In the genomic region with DNA sequence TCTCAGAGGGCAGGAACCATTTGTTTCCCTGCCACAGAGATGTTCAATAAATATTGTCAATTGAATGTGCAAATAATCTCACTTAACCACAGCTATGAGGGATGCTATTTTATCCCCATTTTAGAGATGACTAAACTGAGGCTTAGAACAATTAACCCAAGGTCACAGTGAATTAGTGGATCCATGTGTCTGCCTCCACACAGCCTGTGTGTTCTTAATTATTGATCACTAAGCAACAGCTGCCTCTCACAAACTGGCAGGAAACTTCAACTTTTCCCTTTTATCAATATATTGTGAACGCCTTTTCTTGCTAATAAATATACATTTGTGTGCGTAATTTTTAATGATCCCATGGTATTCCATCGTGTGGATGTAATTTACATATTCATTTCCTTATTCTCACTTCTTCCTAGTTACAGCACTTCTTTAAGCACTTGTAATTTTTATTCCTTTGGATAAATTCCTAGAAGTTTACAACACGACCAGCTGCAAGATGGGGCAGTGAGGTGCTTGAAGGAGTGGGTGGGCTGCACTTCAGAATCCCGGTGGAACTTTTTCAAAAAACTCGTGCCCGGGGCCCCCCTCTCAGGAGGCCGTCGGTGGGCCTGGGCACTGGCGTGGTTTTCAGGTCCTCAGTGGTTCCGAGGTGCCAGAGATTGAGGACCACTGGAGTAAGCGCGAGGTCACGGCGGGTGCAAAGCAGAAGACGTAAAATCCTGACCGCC, we compare ENCODE assay signal across 7 cellular contexts. TPM values are rescaled to one million over a fixed set of nuclear protein-coding genes. Genes with fewer than 3 reads are reported as not detected.
DNase-seq lines count a peak whose midpoint lies in the region; ATAC-seq, FAIRE-seq and TF ChIP-seq lines count a peak whose summit lies in the region.

No MANE protein-coding gene starts in this region.

- H3K9ac ChIP-seq in duodenal mucosa (ENCODE audit: low read depth in 1 of 2, low read length in 2 of 2) = peak overlapping the region; percentile 85 to 97
- peak overlapping the region; percentile 98 for H3K9ac ChIP-seq in neural cell (ENCODE audit: low read length)

- in situ Hi-C loops in G401 (cut with HindIII; ENCODE audit: low sequenced_read_pairs) = no loop called here

- TF ChIP-seq RAD21 in neural cell (conservative IDR thresholded peaks at IDR 0.05) = no peak

- H4K20me1 ChIP-seq in neural cell (ENCODE audit: insufficient read depth) = no peaks in the 10 kb centered on the region

- H3K27ac ChIP-seq in duodenal mucosa (ENCODE audit: low read depth, low read length) (peak overlapping the region; percentile 91), neural cell (ENCODE audit: low read length) (peak overlapping the region; percentile 99)

- no peaks in the 10 kb centered on the region for H3K9me2 ChIP-seq in neural cell (ENCODE audit: insufficient read depth, low read length)

- peaks cover 39% of the 10 kb centered on the region for H3K79me2 ChIP-seq in neural cell (replicated peaks; ENCODE audit: insufficient read depth, low read length)

- H3K4me3 ChIP-seq in duodenal mucosa (ENCODE audit: low read depth in 1 of 2, low read length in 2 of 2) (peak overlapping the region; percentile 73 to 79), neural cell (ENCODE audit: low read length) (peak overlapping the region; percentile 98)

- TF ChIP-seq CTCF in neural cell (IDR thresholded peaks at IDR 0.05; ENCODE audit: poor library complexity, severe bottlenecking) = no peak

- H3K4me2 ChIP-seq in neural cell (ENCODE audit: low read length) = peak overlapping the region; percentile 71

- H3K4me1 ChIP-seq in duodenal mucosa (ENCODE audit: control insufficient read depth in 1 of 2, insufficient read depth in 2 of 2, low read length in 2 of 2) = peaks cover 21 to 47% of the 10 kb centered on the region in 2 donors

- H2AFZ ChIP-seq in neural cell (ENCODE audit: low read depth, low read length) = peak overlapping the region; percentile 68

- FAIRE-seq in GM19239 (lab: Jason Lieb, UNC) = peak; percentile 84

- peaks cover 4% of the 10 kb centered on the region for H3F3A ChIP-seq in neural cell (ENCODE audit: insufficient read depth, low read length, poor library complexity, severe bottlenecking)

- ATAC-seq in HG03469 (IDR thresholded peaks at IDR 0.05; ENCODE audit: unreplicated experiment) = no peak
- ATAC-seq in activated CD4-positive, CD25-positive, alpha-beta regulatory T cell treated with anti-CD3 and anti-CD28 coated beads, Interleukin-2, amount 50 U/mL, for 24 hours = no peak

- H3K27me3 ChIP-seq in duodenal mucosa (ENCODE audit: control insufficient read depth in 1 of 2, insufficient read depth in 2 of 2, low read length in 2 of 2) (no peaks in the 10 kb centered on the region), neural cell (ENCODE audit: insufficient read depth, low read depth, low read length) (no peaks in the 10 kb centered on the region)

- H3K9me3 ChIP-seq in duodenal mucosa (ENCODE audit: control insufficient read depth in 1 of 2, low read length in 2 of 2) = no peaks in the 10 kb centered on the region
- no peaks in the 10 kb centered on the region for H3K9me3 ChIP-seq in neural cell (ENCODE audit: low read length)

- no peak for TF ChIP-seq EP300 in neural cell (conservative IDR thresholded peaks at IDR 0.05; ENCODE audit: poor library complexity, severe bottlenecking)

- DNase-seq in GM19239 (ENCODE audit: insufficient read length, low spot score) (no peak), MV-4-11 (lab: John Stamatoyannopoulos, UW) (peak; percentile 41), G401 (ENCODE audit: low spot score) (no peak)

- peaks cover 0 to 14% of the 10 kb centered on the region in 2 donors for H3K36me3 ChIP-seq in duodenal mucosa (ENCODE audit: control insufficient read depth in 1 of 2, insufficient read depth in 2 of 2, low read length in 2 of 2)
- H3K36me3 ChIP-seq in neural cell (ENCODE audit: insufficient read depth, low read length) = peaks cover 7% of the 10 kb centered on the region

TF ChIP-seq in neural cell, 6 proteins besides CTCF, POLR2A, EP300 and RAD21:
- TF ChIP-seq POLR2AphosphoS5 (IDR thresholded peaks at IDR 0.05) = no peak
- TF ChIP-seq EZH2 (IDR thresholded peaks at IDR 0.05; ENCODE audit: borderline replicate concordance, insufficient read depth, low read length, poor library complexity, severe bottlenecking) = no peak
- TF ChIP-seq SMC3 (conservative IDR thresholded peaks at IDR 0.05; ENCODE audit: poor library complexity) = no peak
- TF ChIP-seq TAF1 (IDR thresholded peaks at IDR 0.05; ENCODE audit: low read depth) = no peak
- TF ChIP-seq, protein P1, sequence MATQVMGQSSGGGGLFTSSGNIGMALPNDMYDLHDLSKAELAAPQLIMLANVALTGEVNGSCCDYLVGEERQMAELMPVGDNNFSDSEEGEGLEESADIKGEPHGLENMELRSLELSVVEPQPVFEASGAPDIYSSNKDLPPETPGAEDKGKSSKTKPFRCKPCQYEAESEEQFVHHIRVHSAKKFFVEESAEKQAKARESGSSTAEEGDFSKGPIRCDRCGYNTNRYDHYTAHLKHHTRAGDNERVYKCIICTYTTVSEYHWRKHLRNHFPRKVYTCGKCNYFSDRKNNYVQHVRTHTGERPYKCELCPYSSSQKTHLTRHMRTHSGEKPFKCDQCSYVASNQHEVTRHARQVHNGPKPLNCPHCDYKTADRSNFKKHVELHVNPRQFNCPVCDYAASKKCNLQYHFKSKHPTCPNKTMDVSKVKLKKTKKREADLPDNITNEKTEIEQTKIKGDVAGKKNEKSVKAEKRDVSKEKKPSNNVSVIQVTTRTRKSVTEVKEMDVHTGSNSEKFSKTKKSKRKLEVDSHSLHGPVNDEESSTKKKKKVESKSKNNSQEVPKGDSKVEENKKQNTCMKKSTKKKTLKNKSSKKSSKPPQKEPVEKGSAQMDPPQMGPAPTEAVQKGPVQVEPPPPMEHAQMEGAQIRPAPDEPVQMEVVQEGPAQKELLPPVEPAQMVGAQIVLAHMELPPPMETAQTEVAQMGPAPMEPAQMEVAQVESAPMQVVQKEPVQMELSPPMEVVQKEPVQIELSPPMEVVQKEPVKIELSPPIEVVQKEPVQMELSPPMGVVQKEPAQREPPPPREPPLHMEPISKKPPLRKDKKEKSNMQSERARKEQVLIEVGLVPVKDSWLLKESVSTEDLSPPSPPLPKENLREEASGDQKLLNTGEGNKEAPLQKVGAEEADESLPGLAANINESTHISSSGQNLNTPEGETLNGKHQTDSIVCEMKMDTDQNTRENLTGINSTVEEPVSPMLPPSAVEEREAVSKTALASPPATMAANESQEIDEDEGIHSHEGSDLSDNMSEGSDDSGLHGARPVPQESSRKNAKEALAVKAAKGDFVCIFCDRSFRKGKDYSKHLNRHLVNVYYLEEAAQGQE (IDR thresholded peaks at IDR 0.05; ENCODE audit: borderline replicate concordance) = no peak
- TF ChIP-seq MXI1 (conservative IDR thresholded peaks at IDR 0.05; ENCODE audit: poor library complexity, severe bottlenecking) = no peak

RNA-seq across cellular contexts. Expression of a gene that starts 0.9 kb away (rescaled TPM):
- 73.0 and 87.3 TPM in 2 replicates for polyA plus RNA-seq in neural cell
- 131 and 133 TPM in 2 replicates for polyA minus RNA-seq in neural cell
- 31.1 and 37.4 TPM in 2 replicates for total RNA-seq in G401 (2014; rRNA removed; shearing (Covaris generic))

RNA-seq across cellular contexts. Expression of a gene that starts 31.5 kb away (rescaled TPM):
- 2.2 and 6.6 TPM in 2 replicates for polyA plus RNA-seq in neural cell
- 13.1 and 20.2 TPM in 2 replicates for polyA minus RNA-seq in neural cell
- total RNA-seq in G401 (2014; rRNA removed; shearing (Covaris generic)) = 10.0 and 10.8 TPM in 2 replicates
